ENCODE assay signal across 22 cellular contexts in genomic region chr3:190432216-190432615, GRCh38. TPM values are rescaled to one million over a fixed set of nuclear protein-coding genes. Genes with fewer than 3 reads are reported as not detected.
A peak's percentile ranks its signal among the peaks of the same experiment; 100 is the strongest.
DNase-seq lines count a peak whose midpoint lies in the region; ATAC-seq and TF ChIP-seq lines count a peak whose summit lies in the region.
"Had no signal": no experiment of that assay in that cellular context is flagged by ENCODE, and none has a peak within 500 bp of the region (broad histone marks: within the 10 kb centered on the region; RNA-seq: fewer than 3 reads in every experiment).

No MANE protein-coding gene starts in this region.

- intact Hi-C loops in heart right ventricle (cut with DNase I) = no loop called here

- TF ChIP-seq CTCF in endodermal cell (conservative IDR thresholded peaks at IDR 0.05) = no peak
- TF ChIP-seq CTCF in heart right ventricle (IDR thresholded peaks at IDR 0.05) = no peak

- H3K4me3 Mint-ChIP-seq in endodermal cell = no peak overlapping the region
- H3K4me3 Mint-ChIP-seq: activated CD8-positive, alpha-beta T cell treated with anti-CD3 and anti-CD28 coated beads for 36 hours; activated naive CD8-positive, alpha-beta T cell treated with anti-CD3 and anti-CD28 coated beads, Interleukin-2, amount 50 U/mL, for 24 hours; CD4-positive, CD25-positive, alpha-beta regulatory T cell; effector memory CD8-positive, alpha-beta T cell; naive B cell had no signal

- no peaks in the 10 kb centered on the region for H3K36me3 Mint-ChIP-seq in endodermal cell (ENCODE audit: low read depth)
- H3K36me3 Mint-ChIP-seq: CD4-positive, CD25-positive, alpha-beta regulatory T cell; naive B cell had no signal

- H3K4me1 ChIP-seq in endodermal cell (ENCODE audit: control insufficient read depth, insufficient read depth, low read length) (peaks cover 3% of the 10 kb centered on the region), heart right ventricle (no peaks in the 10 kb centered on the region)
- H3K4me1 ChIP-seq: parathyroid adenoma, tibial artery had no signal

- no peak overlapping the region for H3K27ac ChIP-seq in endodermal cell (ENCODE audit: low read depth, low read length)
- no peak overlapping the region for H3K27ac ChIP-seq in heart right ventricle
- H3K27ac ChIP-seq: parathyroid adenoma, PC-9, tibial artery, VCaP had no signal

- H3K27ac Mint-ChIP-seq in endodermal cell = no peak overlapping the region
- H3K27ac Mint-ChIP-seq: activated CD8-positive, alpha-beta T cell treated with anti-CD3 and anti-CD28 coated beads for 36 hours; activated naive CD8-positive, alpha-beta T cell treated with anti-CD3 and anti-CD28 coated beads, Interleukin-2, amount 50 U/mL, for 24 hours; CD4-positive, CD25-positive, alpha-beta regulatory T cell; effector memory CD8-positive, alpha-beta T cell; naive B cell had no signal

- DNase-seq in ELR (ENCODE audit: low read depth) = peak; percentile 44
- peak; percentile 33 for DNase-seq in MV-4-11 (lab: John Stamatoyannopoulos, UW)
- DNase-seq in endodermal cell = no peak
- peak; percentile 69 for DNase-seq in renal cortical epithelial cell (ENCODE audit: low read depth)
- no peak for DNase-seq in NCI-H1092 treated with DMSO at 0.1 percent for 48 hours (lab: John Stamatoyannopoulos, UW)
- DNase-seq in heart right ventricle = no peak
- DNase-seq in NCI-H446 (lab: John Stamatoyannopoulos, UW) = no peak
- DNase-seq: activated CD8-positive, alpha-beta T cell treated with anti-CD3 and anti-CD28 coated beads for 36 hours; activated naive CD8-positive, alpha-beta T cell treated with anti-CD3 and anti-CD28 coated beads, Interleukin-2, amount 50 U/mL, for 24 hours; CD4-positive, CD25-positive, alpha-beta regulatory T cell; central memory CD4-positive, alpha-beta T cell; effector memory CD8-positive, alpha-beta T cell; foreskin melanocyte; naive B cell; NCI-H1930; PC-9; tibial artery had no signal

- no peak overlapping the region for H3K9ac ChIP-seq in endodermal cell (ENCODE audit: extremely low read depth, low read length, poor library complexity, severe bottlenecking)
- H3K9ac ChIP-seq: parathyroid adenoma had no signal

- peaks cover 11% of the 10 kb centered on the region for H3K9me3 Mint-ChIP-seq in endodermal cell
- H3K9me3 Mint-ChIP-seq: activated CD8-positive, alpha-beta T cell treated with anti-CD3 and anti-CD28 coated beads for 36 hours; activated naive CD8-positive, alpha-beta T cell treated with anti-CD3 and anti-CD28 coated beads, Interleukin-2, amount 50 U/mL, for 24 hours; effector memory CD8-positive, alpha-beta T cell had no signal

- H3K27me3 ChIP-seq in endodermal cell (ENCODE audit: control insufficient read depth, insufficient read depth, low read length, poor library complexity, severe bottlenecking) = no peaks in the 10 kb centered on the region
- H3K27me3 ChIP-seq in heart right ventricle = peaks cover 0 to 5% (median 0%) of the 10 kb centered on the region in 7 donors
- H3K27me3 ChIP-seq: tibial artery had no signal

- H3K9me3 ChIP-seq in endodermal cell (ENCODE audit: control insufficient read depth, low read length) (peaks cover 12% of the 10 kb centered on the region), heart right ventricle (no peaks in the 10 kb centered on the region)
- H3K9me3 ChIP-seq: tibial artery had no signal

- H3K27me3 Mint-ChIP-seq in endodermal cell (ENCODE audit: insufficient read depth) = no peaks in the 10 kb centered on the region

- H3K4me3 ChIP-seq in endodermal cell (ENCODE audit: low read length) = peak overlapping the region; percentile 6
- H3K4me3 ChIP-seq in heart right ventricle = no peak overlapping the region
- H3K4me3 ChIP-seq: PC-9, tibial artery had no signal

- ATAC-seq in heart right ventricle = no peak
- ATAC-seq: activated CD8-positive, alpha-beta T cell treated with anti-CD3 and anti-CD28 coated beads for 36 hours; activated naive CD8-positive, alpha-beta T cell treated with anti-CD3 and anti-CD28 coated beads, Interleukin-2, amount 50 U/mL, for 24 hours; effector memory CD8-positive, alpha-beta T cell had no signal

- H3K4me1 Mint-ChIP-seq in endodermal cell = peaks cover 12% of the 10 kb centered on the region
- H3K4me1 Mint-ChIP-seq: activated naive CD8-positive, alpha-beta T cell treated with anti-CD3 and anti-CD28 coated beads, Interleukin-2, amount 50 U/mL, for 24 hours; CD4-positive, CD25-positive, alpha-beta regulatory T cell; naive B cell had no signal

- H3K36me3 ChIP-seq in endodermal cell (ENCODE audit: control insufficient read depth, insufficient read depth, low read length) = no peaks in the 10 kb centered on the region
- H3K36me3 ChIP-seq in heart right ventricle = no peaks in the 10 kb centered on the region
- H3K36me3 ChIP-seq: tibial artery had no signal

RNA-seq across cellular contexts. Expression of gene TMEM207, which starts 17.5 kb away (rescaled TPM):
- total RNA-seq in endodermal cell (not detected), renal cortical epithelial cell (not detected in 2 replicates), heart right ventricle (not detected)
- not detected for polyA plus RNA-seq in endodermal cell (2013, experiment 1 of 2)
- not detected for polyA plus RNA-seq in endodermal cell (2013, experiment 2 of 2)
- polyA plus RNA-seq in heart right ventricle = not detected
- total RNA-seq: activated CD8-positive, alpha-beta T cell treated with anti-CD3 and anti-CD28 coated beads for 36 hours; CD4-positive, CD25-positive, alpha-beta regulatory T cell; H1; liver; PC-9; skeletal muscle tissue had no signal
- polyA plus RNA-seq: CD4-positive, CD25-positive, alpha-beta regulatory T cell; H1; liver had no signal

RNA-seq across cellular contexts. Expression of gene CLDN16, which starts 44.3 kb away (rescaled TPM):
- total RNA-seq in endodermal cell (1 to 10 TPM in 1 of 2 donors, under 1 TPM in 1; 0.40 to 1.1 TPM), renal cortical epithelial cell (30.2 and 41.8 TPM in 2 replicates), heart right ventricle (not detected)
- polyA plus RNA-seq in endodermal cell (2013, experiment 1 of 2) = 0.14 TPM
- polyA plus RNA-seq in endodermal cell (2013, experiment 2 of 2) = 0.25 TPM
- polyA plus RNA-seq in heart right ventricle = not detected
- total RNA-seq: activated CD8-positive, alpha-beta T cell treated with anti-CD3 and anti-CD28 coated beads for 36 hours; CD4-positive, CD25-positive, alpha-beta regulatory T cell; H1 had no signal
- polyA plus RNA-seq: CD4-positive, CD25-positive, alpha-beta regulatory T cell; H1 had no signal

Comparison
In these comparisons a context has a peak if more than half of its experiments do, and no peak if none do; other contexts are left out.
1. DNase-seq: peak in ELR (single experiment), MV-4-11 (single experiment) and renal cortical epithelial cell (single experiment); none in endodermal cell (single experiment), NCI-H1092 treated with DMSO at 0.1 percent for 48 hours (single experiment), heart right ventricle (0 of 2) and NCI-H446 (0 of 2).
2. RNA of gene CLDN16, which starts 44.3 kb away (total RNA-seq): 30.2 to 41.8 TPM in renal cortical epithelial cell; 0.40 to 1.1 TPM in endodermal cell and not detected in heart right ventricle; every median in the first group is over 10 times any median in the second.